In genomic region chr2:58429285-58429874, GRCh38 we compare ENCODE assay signal across 11 cellular contexts.
DNase-seq lines count a peak whose midpoint lies in the region; ATAC-seq and FAIRE-seq lines count a peak whose summit lies in the region.
"Had no signal": no experiment of that assay in that cellular context is flagged by ENCODE, and none has a peak within 500 bp of the region (broad histone marks: within the 10 kb centered on the region; RNA-seq: fewer than 3 reads in every experiment).

No MANE protein-coding gene starts in this region.

- no peaks in the 10 kb centered on the region for H3K9me3 Mint-ChIP-seq in stimulated activated naive CD8-positive, alpha-beta T cell treated with anti-CD3 and anti-CD28 coated beads, Interleukin-15, Interleukin-2, amounts not matched to agents 100 ng/mL and 50 ng/mL, for 24 hours
- no peaks in the 10 kb centered on the region for H3K9me3 Mint-ChIP-seq in stimulated activated naive CD8-positive, alpha-beta T cell treated with anti-CD3 and anti-CD28 coated beads, Interleukin-15, amount 100 ng/mL, for 72 hours

- no peaks in the 10 kb centered on the region for H3K36me3 Mint-ChIP-seq in stimulated activated naive CD8-positive, alpha-beta T cell treated with anti-CD3 and anti-CD28 coated beads, Interleukin-15, Interleukin-2, amounts not matched to agents 100 ng/mL and 50 ng/mL, for 24 hours (ENCODE audit: low read depth)

- peak overlapping the region; percentile 85 for H2BK5ac ChIP-seq in mesendoderm (ENCODE audit: low read length)

- peak overlapping the region; percentile 83 for H3K4me2 ChIP-seq in mesendoderm (ENCODE audit: low read length)

- H3K4me1 ChIP-seq in mesendoderm (ENCODE audit: control insufficient read depth, low read depth, low read length), result peaks cover 15% of the 10 kb centered on the region

- no peak for ATAC-seq in stimulated activated naive CD8-positive, alpha-beta T cell treated with anti-CD3 and anti-CD28 coated beads, Interleukin-15, amount 100 ng/mL, for 72 hours
- no peak for ATAC-seq in Right ventricle myocardium inferior

- WGBS in mesendoderm (ENCODE audit: extremely low coverage, insufficient coverage, low lambda C conversion rate), result no CpG with 5 or more reads among the region's 4 CpGs

- peak overlapping the region; percentile 45 for H2AK5ac ChIP-seq in mesendoderm (ENCODE audit: low read length)

- H4K5ac ChIP-seq in mesendoderm (ENCODE audit: low read length), result peak overlapping the region; percentile 14

- peak overlapping the region; percentile 93 for H3K56ac ChIP-seq in mesendoderm (ENCODE audit: low read length)

- H3K27ac Mint-ChIP-seq in stimulated activated naive CD8-positive, alpha-beta T cell treated with anti-CD3 and anti-CD28 coated beads, Interleukin-15, Interleukin-2, amounts not matched to agents 100 ng/mL and 50 ng/mL, for 24 hours, result no peak overlapping the region
- no peak overlapping the region for H3K27ac Mint-ChIP-seq in stimulated activated naive CD8-positive, alpha-beta T cell treated with anti-CD3 and anti-CD28 coated beads, Interleukin-15, amount 100 ng/mL, for 72 hours

- H3K4me1 Mint-ChIP-seq in stimulated activated naive CD8-positive, alpha-beta T cell treated with anti-CD3 and anti-CD28 coated beads, Interleukin-15, Interleukin-2, amounts not matched to agents 100 ng/mL and 50 ng/mL, for 24 hours (ENCODE audit: low read depth), result peaks cover 4% of the 10 kb centered on the region
- H3K4me1 Mint-ChIP-seq in stimulated activated naive CD8-positive, alpha-beta T cell treated with anti-CD3 and anti-CD28 coated beads, Interleukin-15, amount 100 ng/mL, for 72 hours, result peaks cover 12% of the 10 kb centered on the region

- no peak overlapping the region for H4K8ac ChIP-seq in mesendoderm (ENCODE audit: low read depth, low read length)

- no peak for FAIRE-seq in urothelium cell line (lab: Jason Lieb, UNC)
- FAIRE-seq: endothelial cell of umbilical vein had no signal

- intact Hi-C loops in Right ventricle myocardium inferior (cut with DNase I), result no loop called here

- peak overlapping the region; percentile 82 for H3K18ac ChIP-seq in mesendoderm (ENCODE audit: low read length)

- no peaks in the 10 kb centered on the region for H3K36me3 ChIP-seq in mesendoderm (ENCODE audit: control insufficient read depth, insufficient read depth, low read length)

- H3K27me3 Mint-ChIP-seq in stimulated activated naive CD8-positive, alpha-beta T cell treated with anti-CD3 and anti-CD28 coated beads, Interleukin-15, Interleukin-2, amounts not matched to agents 100 ng/mL and 50 ng/mL, for 24 hours, result peaks cover 45% of the 10 kb centered on the region
- peaks cover 46% of the 10 kb centered on the region for H3K27me3 Mint-ChIP-seq in stimulated activated naive CD8-positive, alpha-beta T cell treated with anti-CD3 and anti-CD28 coated beads, Interleukin-15, amount 100 ng/mL, for 72 hours

- no peaks in the 10 kb centered on the region for H3K79me1 ChIP-seq in mesendoderm (ENCODE audit: low read length)

- DNase-seq in stimulated activated naive CD8-positive, alpha-beta T cell treated with anti-CD3 and anti-CD28 coated beads, Interleukin-15, amount 100 ng/mL, for 72 hours, result no peak
- DNase-seq in caudate nucleus (lab: John Stamatoyannopoulos, UW) (peak in 20 of 61 donors; percentile 0 to 48 (median 23)), mesendoderm (no peak), urothelium cell line (ENCODE audit: low spot score) (no peak), Right ventricle myocardium inferior (ENCODE audit: missing footprints) (no peak), SHP77 (lab: John Stamatoyannopoulos, UW) (no peak), DMS79 (lab: John Stamatoyannopoulos, UW) (no peak)
- DNase-seq: stimulated activated CD4-positive, alpha-beta T cell treated with anti-CD3 and anti-CD28 coated beads, Interleukin-12 subunit alpha, Interleukin-12 subunit beta, amount 100 ng/mL, for 4 hours had no signal

- peak overlapping the region; percentile 33 for H3K23ac ChIP-seq in mesendoderm (ENCODE audit: low read length)

- H3K4me3 Mint-ChIP-seq in stimulated activated naive CD8-positive, alpha-beta T cell treated with anti-CD3 and anti-CD28 coated beads, Interleukin-15, Interleukin-2, amounts not matched to agents 100 ng/mL and 50 ng/mL, for 24 hours, result peak overlapping the region; percentile 66
- no peak overlapping the region for H3K4me3 Mint-ChIP-seq in stimulated activated naive CD8-positive, alpha-beta T cell treated with anti-CD3 and anti-CD28 coated beads, Interleukin-15, amount 100 ng/mL, for 72 hours

- H3K27ac ChIP-seq in caudate nucleus (ENCODE audit: low read depth, low read length) (peak overlapping the region; percentile 98), mesendoderm (ENCODE audit: low read depth, low read length) (peak overlapping the region; percentile 96)
- H3K27ac ChIP-seq: C4-2B had no signal

- H3K27me3 ChIP-seq in mesendoderm (ENCODE audit: insufficient read depth, low read length, poor library complexity), result no peaks in the 10 kb centered on the region

- no peak overlapping the region for H2BK15ac ChIP-seq in mesendoderm (replicated peaks; ENCODE audit: low read depth)

- no peaks in the 10 kb centered on the region for H3K79me2 ChIP-seq in mesendoderm (ENCODE audit: control insufficient read depth, insufficient read depth, low read length)

- H3K4ac ChIP-seq in mesendoderm (ENCODE audit: low read depth, low read length), result peak overlapping the region; percentile 38

- H3K4me3 ChIP-seq in mesendoderm (ENCODE audit: low read length), result peak overlapping the region; percentile 57

- H3K9ac ChIP-seq in mesendoderm (ENCODE audit: low read length), result peak overlapping the region; percentile 88

- no peak overlapping the region for H2BK120ac ChIP-seq in mesendoderm (ENCODE audit: low read depth, low read length)
